ENCODE assay signal across 1 cellular context in genomic region chr5:95823738-95824609, GRCh38.
TF ChIP-seq lines count a peak whose summit lies in the region.

No MANE protein-coding gene starts in this region.

TF ChIP-seq in GM12878, 131 proteins besides CTCF, POLR2A, EP300 and RAD21 (continued from another document and continues in another):
- no peak for TF ChIP-seq ZNF622 (IDR thresholded peaks at IDR 0.05)
- TF ChIP-seq SMC3 (IDR thresholded peaks at IDR 0.05; ENCODE audit: borderline replicate concordance, low read length): no peak
- no peak for TF ChIP-seq NR2F1 (conservative IDR thresholded peaks at IDR 0.05)
- TF ChIP-seq SIX5 (IDR thresholded peaks at IDR 0.05; ENCODE audit: low read depth, low read length, severe bottlenecking): no peak
- TF ChIP-seq RAD51 (IDR thresholded peaks at IDR 0.05): peak; percentile 85
- no peak for TF ChIP-seq CBFB (IDR thresholded peaks at IDR 0.05; ENCODE audit: low read depth)
- TF ChIP-seq BHLHE40 (IDR thresholded peaks at IDR 0.05; ENCODE audit: borderline replicate concordance in 1 of 2, low read depth in 2 of 2, low read length in 1 of 2): peak; percentile 56 to 64; a peak in 1 of 4 replicates
- TF ChIP-seq SREBF2 (IDR thresholded peaks at IDR 0.05; ENCODE audit: low read length): no peak
- TF ChIP-seq E2F4 (IDR thresholded peaks at IDR 0.05; ENCODE audit: low read depth, low read length): no peak
- no peak for TF ChIP-seq MYC (IDR thresholded peaks at IDR 0.05; ENCODE audit: insufficient read depth, insufficient read length, insufficient replicate concordance, low read length, severe bottlenecking)
- no peak for TF ChIP-seq ETV6 (conservative IDR thresholded peaks at IDR 0.05 in 1 of 2, IDR thresholded peaks at IDR 0.05 in 1 of 2; ENCODE audit: borderline replicate concordance in 1 of 2, low read depth in 1 of 2)
- TF ChIP-seq STAT3 (IDR thresholded peaks at IDR 0.05; ENCODE audit: low read depth, low read length): no peak
- TF ChIP-seq SP1 (IDR thresholded peaks at IDR 0.05; ENCODE audit: low read depth, low read length): no peak
- no peak for TF ChIP-seq BCL11A (IDR thresholded peaks at IDR 0.05; ENCODE audit: low read depth, low read length)
- TF ChIP-seq MEF2B (IDR thresholded peaks at IDR 0.05; ENCODE audit: partially characterized antibody, poor library complexity, severe bottlenecking): no peak
- TF ChIP-seq, protein P1, sequence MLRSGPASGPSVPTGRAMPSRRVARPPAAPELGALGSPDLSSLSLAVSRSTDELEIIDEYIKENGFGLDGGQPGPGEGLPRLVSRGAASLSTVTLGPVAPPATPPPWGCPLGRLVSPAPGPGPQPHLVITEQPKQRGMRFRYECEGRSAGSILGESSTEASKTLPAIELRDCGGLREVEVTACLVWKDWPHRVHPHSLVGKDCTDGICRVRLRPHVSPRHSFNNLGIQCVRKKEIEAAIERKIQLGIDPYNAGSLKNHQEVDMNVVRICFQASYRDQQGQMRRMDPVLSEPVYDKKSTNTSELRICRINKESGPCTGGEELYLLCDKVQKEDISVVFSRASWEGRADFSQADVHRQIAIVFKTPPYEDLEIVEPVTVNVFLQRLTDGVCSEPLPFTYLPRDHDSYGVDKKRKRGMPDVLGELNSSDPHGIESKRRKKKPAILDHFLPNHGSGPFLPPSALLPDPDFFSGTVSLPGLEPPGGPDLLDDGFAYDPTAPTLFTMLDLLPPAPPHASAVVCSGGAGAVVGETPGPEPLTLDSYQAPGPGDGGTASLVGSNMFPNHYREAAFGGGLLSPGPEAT (IDR thresholded peaks at IDR 0.05; ENCODE audit: low read depth): peak; percentile 69
- TF ChIP-seq BRCA1 (IDR thresholded peaks at IDR 0.05; ENCODE audit: low read depth, low read length): no peak
- no peak for TF ChIP-seq NFXL1 (IDR thresholded peaks at IDR 0.05; ENCODE audit: borderline replicate concordance)
- TF ChIP-seq USF1 (IDR thresholded peaks at IDR 0.05; ENCODE audit: borderline replicate concordance, extremely low read length, insufficient read depth, low read depth, low read length): peak; percentile 71
- TF ChIP-seq WRNIP1 (IDR thresholded peaks at IDR 0.05; ENCODE audit: borderline replicate concordance, low read depth, low read length): no peak
- no peak for TF ChIP-seq NRF1 (conservative IDR thresholded peaks at IDR 0.05; ENCODE audit: low read depth, low read length)
- no peak for TF ChIP-seq ZBED1 (IDR thresholded peaks at IDR 0.05; ENCODE audit: borderline replicate concordance)
- TF ChIP-seq, protein P2, sequence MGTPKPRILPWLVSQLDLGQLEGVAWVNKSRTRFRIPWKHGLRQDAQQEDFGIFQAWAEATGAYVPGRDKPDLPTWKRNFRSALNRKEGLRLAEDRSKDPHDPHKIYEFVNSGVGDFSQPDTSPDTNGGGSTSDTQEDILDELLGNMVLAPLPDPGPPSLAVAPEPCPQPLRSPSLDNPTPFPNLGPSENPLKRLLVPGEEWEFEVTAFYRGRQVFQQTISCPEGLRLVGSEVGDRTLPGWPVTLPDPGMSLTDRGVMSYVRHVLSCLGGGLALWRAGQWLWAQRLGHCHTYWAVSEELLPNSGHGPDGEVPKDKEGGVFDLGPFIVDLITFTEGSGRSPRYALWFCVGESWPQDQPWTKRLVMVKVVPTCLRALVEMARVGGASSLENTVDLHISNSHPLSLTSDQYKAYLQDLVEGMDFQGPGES (IDR thresholded peaks at IDR 0.05): no peak
- no peak for TF ChIP-seq KAT2A (conservative IDR thresholded peaks at IDR 0.05; ENCODE audit: control insufficient read depth, low read depth, low read length)
- peak; percentile 41; the same call in 1 of the 2 replicates for TF ChIP-seq NFIC (IDR thresholded peaks at IDR 0.05; ENCODE audit: low read depth, low read length)
- TF ChIP-seq CEBPZ (IDR thresholded peaks at IDR 0.05; ENCODE audit: low read depth, low read length): no peak
- no peak for TF ChIP-seq EZH2 (IDR thresholded peaks at IDR 0.05; ENCODE audit: borderline replicate concordance, control insufficient read depth, low read depth, low read length)
- TF ChIP-seq KLF5 (IDR thresholded peaks at IDR 0.05; ENCODE audit: partially characterized antibody): no peak
- TF ChIP-seq, protein P3, sequence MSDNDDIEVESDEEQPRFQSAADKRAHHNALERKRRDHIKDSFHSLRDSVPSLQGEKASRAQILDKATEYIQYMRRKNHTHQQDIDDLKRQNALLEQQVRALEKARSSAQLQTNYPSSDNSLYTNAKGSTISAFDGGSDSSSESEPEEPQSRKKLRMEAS (IDR thresholded peaks at IDR 0.05; ENCODE audit: low read depth, low read length): no peak
- no peak for TF ChIP-seq JUND (IDR thresholded peaks at IDR 0.05; ENCODE audit: low read depth, low read length)
- no peak for TF ChIP-seq ZZZ3 (IDR thresholded peaks at IDR 0.05; ENCODE audit: control insufficient read depth, insufficient read length, low read depth)
- TF ChIP-seq, protein P4, sequence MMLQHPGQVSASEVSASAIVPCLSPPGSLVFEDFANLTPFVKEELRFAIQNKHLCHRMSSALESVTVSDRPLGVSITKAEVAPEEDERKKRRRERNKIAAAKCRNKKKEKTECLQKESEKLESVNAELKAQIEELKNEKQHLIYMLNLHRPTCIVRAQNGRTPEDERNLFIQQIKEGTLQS (IDR thresholded peaks at IDR 0.05; ENCODE audit: borderline replicate concordance, extremely low read depth, low read depth, low read length): no peak
- TF ChIP-seq NBN (IDR thresholded peaks at IDR 0.05): 0 out of 2 replicates have a peak, but pooled peaks have one; percentile 50
- TF ChIP-seq SPI1 (IDR thresholded peaks at IDR 0.05; ENCODE audit: borderline replicate concordance, insufficient read depth, low read depth, low read length): peak; percentile 77
- no peak for TF ChIP-seq POU2F2 (IDR thresholded peaks at IDR 0.05; ENCODE audit: borderline replicate concordance, low read depth, low read length)
- 0 out of 2 replicates have a peak, but pooled peaks have one; percentile 17 for TF ChIP-seq PKNOX1 (IDR thresholded peaks at IDR 0.05)
- TF ChIP-seq DPF2 (IDR thresholded peaks at IDR 0.05): peak; percentile 68; the same call in 1 of the 2 replicates
- TF ChIP-seq MYB (IDR thresholded peaks at IDR 0.05; ENCODE audit: borderline replicate concordance, low read depth, low read length): no peak
- no peak for TF ChIP-seq RFX5 (IDR thresholded peaks at IDR 0.05; ENCODE audit: low read depth, low read length)
- TF ChIP-seq, protein P5, sequence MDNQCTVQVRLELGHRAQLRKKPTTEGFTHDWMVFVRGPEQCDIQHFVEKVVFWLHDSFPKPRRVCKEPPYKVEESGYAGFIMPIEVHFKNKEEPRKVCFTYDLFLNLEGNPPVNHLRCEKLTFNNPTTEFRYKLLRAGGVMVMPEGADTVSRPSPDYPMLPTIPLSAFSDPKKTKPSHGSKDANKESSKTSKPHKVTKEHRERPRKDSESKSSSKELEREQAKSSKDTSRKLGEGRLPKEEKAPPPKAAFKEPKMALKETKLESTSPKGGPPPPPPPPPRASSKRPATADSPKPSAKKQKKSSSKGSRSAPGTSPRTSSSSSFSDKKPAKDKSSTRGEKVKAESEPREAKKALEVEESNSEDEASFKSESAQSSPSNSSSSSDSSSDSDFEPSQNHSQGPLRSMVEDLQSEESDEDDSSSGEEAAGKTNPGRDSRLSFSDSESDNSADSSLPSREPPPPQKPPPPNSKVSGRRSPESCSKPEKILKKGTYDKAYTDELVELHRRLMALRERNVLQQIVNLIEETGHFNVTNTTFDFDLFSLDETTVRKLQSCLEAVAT (IDR thresholded peaks at IDR 0.05): peak; percentile 15; the same call in 1 of the 2 replicates
- TF ChIP-seq EED (IDR thresholded peaks at IDR 0.05; ENCODE audit: low read depth): peak; percentile 57
- no peak for TF ChIP-seq GABPA (IDR thresholded peaks at IDR 0.05; ENCODE audit: low read depth)
- TF ChIP-seq MXI1 (IDR thresholded peaks at IDR 0.05; ENCODE audit: low read depth, low read length): no peak
- no peak for TF ChIP-seq CREM (IDR thresholded peaks at IDR 0.05; ENCODE audit: low read depth)
- TF ChIP-seq PRDM15 (CRISPR knock-in tag; IDR thresholded peaks at IDR 0.05): no peak
- TF ChIP-seq, protein P6, sequence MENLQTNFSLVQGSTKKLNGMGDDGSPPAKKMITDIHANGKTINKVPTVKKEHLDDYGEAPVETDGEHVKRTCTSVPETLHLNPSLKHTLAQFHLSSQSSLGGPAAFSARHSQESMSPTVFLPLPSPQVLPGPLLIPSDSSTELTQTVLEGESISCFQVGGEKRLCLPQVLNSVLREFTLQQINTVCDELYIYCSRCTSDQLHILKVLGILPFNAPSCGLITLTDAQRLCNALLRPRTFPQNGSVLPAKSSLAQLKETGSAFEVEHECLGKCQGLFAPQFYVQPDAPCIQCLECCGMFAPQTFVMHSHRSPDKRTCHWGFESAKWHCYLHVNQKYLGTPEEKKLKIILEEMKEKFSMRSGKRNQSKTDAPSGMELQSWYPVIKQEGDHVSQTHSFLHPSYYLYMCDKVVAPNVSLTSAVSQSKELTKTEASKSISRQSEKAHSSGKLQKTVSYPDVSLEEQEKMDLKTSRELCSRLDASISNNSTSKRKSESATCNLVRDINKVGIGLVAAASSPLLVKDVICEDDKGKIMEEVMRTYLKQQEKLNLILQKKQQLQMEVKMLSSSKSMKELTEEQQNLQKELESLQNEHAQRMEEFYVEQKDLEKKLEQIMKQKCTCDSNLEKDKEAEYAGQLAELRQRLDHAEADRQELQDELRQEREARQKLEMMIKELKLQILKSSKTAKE (IDR thresholded peaks at IDR 0.05; ENCODE audit: low read depth, poor library complexity, severe bottlenecking): peak; percentile 17
- TF ChIP-seq ZNF274 (IDR thresholded peaks at IDR 0.05; ENCODE audit: insufficient read depth, insufficient read length): no peak
- TF ChIP-seq HCFC1 (IDR thresholded peaks at IDR 0.05; ENCODE audit: low read length): no peak
